16 cellular contexts compared by ENCODE assay signal in genomic region chr7:36620166-36620708, GRCh38.
DNase-seq lines count a peak whose midpoint lies in the region; ATAC-seq lines count a peak whose summit lies in the region.
"Had no signal": no experiment of that assay in that cellular context is flagged by ENCODE, and none has a peak within 500 bp of the region (broad histone marks: within the 10 kb centered on the region; RNA-seq: fewer than 3 reads in every experiment).

No MANE protein-coding gene starts in this region.

- H3K27ac Mint-ChIP-seq in stimulated activated naive CD8-positive, alpha-beta T cell treated with anti-CD3 and anti-CD28 coated beads, Interleukin-15, amount 100 ng/mL, for 72 hours: peak overlapping the region in 1 of 2 donors; percentile 25

- no peak overlapping the region for H3K4me3 Mint-ChIP-seq in stimulated activated naive CD8-positive, alpha-beta T cell treated with anti-CD3 and anti-CD28 coated beads, Interleukin-15, amount 100 ng/mL, for 72 hours

- no peaks in the 10 kb centered on the region for H3K9me3 Mint-ChIP-seq in stimulated activated naive CD8-positive, alpha-beta T cell treated with anti-CD3 and anti-CD28 coated beads, Interleukin-15, amount 100 ng/mL, for 72 hours

- DNase-seq in DMS53 (lab: John Stamatoyannopoulos, UW) (peak; percentile 36), DMS53 treated with DMSO at 0.1 percent for 48 hours (lab: John Stamatoyannopoulos, UW; ENCODE audit: unreplicated experiment) (no peak), NCI-H82 treated with DMSO at 0.1 percent for 48 hours (lab: John Stamatoyannopoulos, UW; ENCODE audit: unreplicated experiment) (peak; percentile 75), kidney tubule cell (ENCODE audit: low spot score) (peak; percentile 39), substantia nigra (lab: John Stamatoyannopoulos, UW) (no peak), EL (no peak)
- DNase-seq in stimulated activated naive CD8-positive, alpha-beta T cell treated with anti-CD3 and anti-CD28 coated beads, Interleukin-15, amount 100 ng/mL, for 72 hours: no peak
- DNase-seq: 8988T, DMS153, MG63, NCI-H1105, NCI-H187 treated with DMSO at 0.1 percent for 48 hours, SIG-M5 had no signal

- H3K4me1 Mint-ChIP-seq in stimulated activated naive CD8-positive, alpha-beta T cell treated with anti-CD3 and anti-CD28 coated beads, Interleukin-15, amount 100 ng/mL, for 72 hours: peaks cover 12% of the 10 kb centered on the region

- no peak overlapping the region for H3K27ac ChIP-seq in substantia nigra (ENCODE audit: low read depth, low read length, poor library complexity, severe bottlenecking)
- H3K27ac ChIP-seq: BLaER1 had no signal

- peak; percentile 42 for ATAC-seq in stimulated activated naive CD8-positive, alpha-beta T cell treated with anti-CD3 and anti-CD28 coated beads, Interleukin-15, amount 100 ng/mL, for 72 hours
- ATAC-seq in HG02623 (IDR thresholded peaks at IDR 0.05; ENCODE audit: unreplicated experiment): no peak
- ATAC-seq: K562 had no signal

- no peaks in the 10 kb centered on the region for H3K27me3 Mint-ChIP-seq in stimulated activated naive CD8-positive, alpha-beta T cell treated with anti-CD3 and anti-CD28 coated beads, Interleukin-15, amount 100 ng/mL, for 72 hours

Comparison
In these comparisons a context has a peak if more than half of its experiments do, and no peak if none do; other contexts are left out.
1. DNase-seq: peak in DMS53 (single experiment), NCI-H82 treated with DMSO at 0.1 percent for 48 hours (single experiment) and kidney tubule cell (single experiment); none in DMS53 treated with DMSO at 0.1 percent for 48 hours (single experiment), stimulated activated naive CD8-positive, alpha-beta T cell treated with anti-CD3 and anti-CD28 coated beads, Interleukin-15, amount 100 ng/mL, for 72 hours (0 of 2), substantia nigra (0 of 49) and EL (single experiment).